1 cellular context compared by ENCODE assay signal in the genomic region with DNA sequence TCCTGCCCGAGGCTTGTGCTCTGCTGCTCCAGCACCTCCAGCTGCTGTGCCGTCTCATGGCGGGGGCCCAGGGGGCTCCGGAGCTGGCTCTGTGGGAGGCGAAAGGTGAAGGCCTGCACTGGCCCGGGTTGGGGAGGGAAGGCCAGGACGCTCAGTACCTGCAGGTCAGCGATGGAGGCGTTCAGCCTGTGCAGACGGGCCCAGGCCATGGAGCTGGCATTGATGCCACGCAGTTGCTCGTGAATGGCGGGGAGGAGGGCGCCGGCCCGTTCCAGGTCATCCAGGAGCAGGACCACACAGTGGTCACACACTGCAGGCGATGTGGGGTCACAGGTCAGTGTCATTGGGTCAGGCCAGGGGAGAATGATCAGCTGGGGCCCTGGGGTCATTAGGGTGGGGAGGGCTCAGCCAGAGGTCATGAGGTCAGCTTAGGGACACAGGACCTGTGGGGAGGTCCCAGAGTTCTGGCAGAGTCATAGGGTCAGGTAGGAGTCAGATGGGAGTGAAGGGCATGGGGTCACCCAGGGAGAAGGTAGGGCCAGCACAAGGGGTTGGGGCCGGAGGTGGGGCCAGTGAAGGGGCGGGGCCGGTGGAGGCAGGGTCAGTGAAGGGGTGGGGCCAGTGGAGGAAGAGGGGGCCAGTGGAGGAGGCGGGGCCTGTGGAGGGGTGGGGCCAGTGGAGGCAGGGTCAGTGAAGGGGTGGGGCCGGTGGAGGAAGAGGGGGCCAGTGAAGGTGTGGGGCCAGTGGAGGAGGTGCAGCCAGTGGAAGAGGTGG.
A peak's percentile ranks its signal among the peaks of the same experiment; 100 is the strongest.
TF ChIP-seq lines count a peak whose summit lies in the region.

No MANE protein-coding gene starts in this region.

TF ChIP-seq in HEK293, 187 proteins besides CTCF, POLR2A, EP300 and RAD21 (continued from another document and continues in another):
- TF ChIP-seq, protein P1, sequence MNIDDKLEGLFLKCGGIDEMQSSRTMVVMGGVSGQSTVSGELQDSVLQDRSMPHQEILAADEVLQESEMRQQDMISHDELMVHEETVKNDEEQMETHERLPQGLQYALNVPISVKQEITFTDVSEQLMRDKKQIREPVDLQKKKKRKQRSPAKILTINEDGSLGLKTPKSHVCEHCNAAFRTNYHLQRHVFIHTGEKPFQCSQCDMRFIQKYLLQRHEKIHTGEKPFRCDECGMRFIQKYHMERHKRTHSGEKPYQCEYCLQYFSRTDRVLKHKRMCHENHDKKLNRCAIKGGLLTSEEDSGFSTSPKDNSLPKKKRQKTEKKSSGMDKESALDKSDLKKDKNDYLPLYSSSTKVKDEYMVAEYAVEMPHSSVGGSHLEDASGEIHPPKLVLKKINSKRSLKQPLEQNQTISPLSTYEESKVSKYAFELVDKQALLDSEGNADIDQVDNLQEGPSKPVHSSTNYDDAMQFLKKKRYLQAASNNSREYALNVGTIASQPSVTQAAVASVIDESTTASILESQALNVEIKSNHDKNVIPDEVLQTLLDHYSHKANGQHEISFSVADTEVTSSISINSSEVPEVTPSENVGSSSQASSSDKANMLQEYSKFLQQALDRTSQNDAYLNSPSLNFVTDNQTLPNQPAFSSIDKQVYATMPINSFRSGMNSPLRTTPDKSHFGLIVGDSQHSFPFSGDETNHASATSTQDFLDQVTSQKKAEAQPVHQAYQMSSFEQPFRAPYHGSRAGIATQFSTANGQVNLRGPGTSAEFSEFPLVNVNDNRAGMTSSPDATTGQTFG (tag by site-specific recombination; IDR thresholded peaks at IDR 0.05; ENCODE audit: borderline replicate concordance): no peak
- TF ChIP-seq, protein P2, sequence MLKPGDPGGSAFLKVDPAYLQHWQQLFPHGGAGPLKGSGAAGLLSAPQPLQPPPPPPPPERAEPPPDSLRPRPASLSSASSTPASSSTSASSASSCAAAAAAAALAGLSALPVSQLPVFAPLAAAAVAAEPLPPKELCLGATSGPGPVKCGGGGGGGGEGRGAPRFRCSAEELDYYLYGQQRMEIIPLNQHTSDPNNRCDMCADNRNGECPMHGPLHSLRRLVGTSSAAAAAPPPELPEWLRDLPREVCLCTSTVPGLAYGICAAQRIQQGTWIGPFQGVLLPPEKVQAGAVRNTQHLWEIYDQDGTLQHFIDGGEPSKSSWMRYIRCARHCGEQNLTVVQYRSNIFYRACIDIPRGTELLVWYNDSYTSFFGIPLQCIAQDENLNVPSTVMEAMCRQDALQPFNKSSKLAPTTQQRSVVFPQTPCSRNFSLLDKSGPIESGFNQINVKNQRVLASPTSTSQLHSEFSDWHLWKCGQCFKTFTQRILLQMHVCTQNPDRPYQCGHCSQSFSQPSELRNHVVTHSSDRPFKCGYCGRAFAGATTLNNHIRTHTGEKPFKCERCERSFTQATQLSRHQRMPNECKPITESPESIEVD (tag by site-specific recombination; IDR thresholded peaks at IDR 0.05): no peak
- TF ChIP-seq, protein P3, sequence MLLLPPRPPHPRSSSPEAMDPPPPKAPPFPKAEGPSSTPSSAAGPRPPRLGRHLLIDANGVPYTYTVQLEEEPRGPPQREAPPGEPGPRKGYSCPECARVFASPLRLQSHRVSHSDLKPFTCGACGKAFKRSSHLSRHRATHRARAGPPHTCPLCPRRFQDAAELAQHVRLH (tag by site-specific recombination; IDR thresholded peaks at IDR 0.05): no peak
- no peak for TF ChIP-seq ZNF416 (tag by site-specific recombination; IDR thresholded peaks at IDR 0.05)
- no peak for TF ChIP-seq GFI1B (tag by site-specific recombination; IDR thresholded peaks at IDR 0.05)
- TF ChIP-seq ZNF350 (tag by site-specific recombination; IDR thresholded peaks at IDR 0.05): no peak
- no peak for TF ChIP-seq ZNF426 (tag by site-specific recombination; IDR thresholded peaks at IDR 0.05)
- TF ChIP-seq TCF7L2 (IDR thresholded peaks at IDR 0.05; ENCODE audit: borderline replicate concordance, low read depth, low read length): no peak
- no peak for TF ChIP-seq HOXC10 (CRISPR knock-in tag; IDR thresholded peaks at IDR 0.05)
- TF ChIP-seq ZBTB1 (tag by site-specific recombination; IDR thresholded peaks at IDR 0.05): no peak
- TF ChIP-seq ZNF555 (tag by site-specific recombination; conservative IDR thresholded peaks at IDR 0.05): no peak
- no peak for TF ChIP-seq ZNF423 (tag by site-specific recombination; IDR thresholded peaks at IDR 0.05)
- no peak for TF ChIP-seq SP3 (tag by site-specific recombination; IDR thresholded peaks at IDR 0.05)
- TF ChIP-seq ZNF645 (tag by site-specific recombination; IDR thresholded peaks at IDR 0.05): no peak
- TF ChIP-seq ZBTB6 (tag by site-specific recombination; IDR thresholded peaks at IDR 0.05): no peak; the same call in 1 of the 2 replicates
- peak; percentile 74 for TF ChIP-seq HIC1 (tag by site-specific recombination; IDR thresholded peaks at IDR 0.05)
- no peak for TF ChIP-seq PRDM10 (tag by site-specific recombination; IDR thresholded peaks at IDR 0.05)
- TF ChIP-seq ZNF16 (tag by site-specific recombination; IDR thresholded peaks at IDR 0.05; ENCODE audit: low read depth): no peak
- no peak for TF ChIP-seq YY2 (tag by site-specific recombination; IDR thresholded peaks at IDR 0.05)
- no peak for TF ChIP-seq ZNF548 (tag by site-specific recombination; IDR thresholded peaks at IDR 0.05)
- TF ChIP-seq GLIS2 (tag by site-specific recombination; IDR thresholded peaks at IDR 0.05): peak; percentile 34; the same call in 1 of the 2 replicates
- TF ChIP-seq PRDM1 (tag by site-specific recombination; IDR thresholded peaks at IDR 0.05): no peak
- no peak for TF ChIP-seq REPIN1 (tag by site-specific recombination; IDR thresholded peaks at IDR 0.05; ENCODE audit: low read depth)
- TF ChIP-seq ZNF394 (tag by site-specific recombination; IDR thresholded peaks at IDR 0.05; ENCODE audit: borderline replicate concordance): no peak
- TF ChIP-seq ZNF239 (tag by site-specific recombination; IDR thresholded peaks at IDR 0.05): no peak
- 0 out of 2 replicates have a peak, but pooled peaks have one; percentile 46 for TF ChIP-seq ZBTB7A (tag by site-specific recombination; IDR thresholded peaks at IDR 0.05; ENCODE audit: low read depth)
- no peak for TF ChIP-seq ZNF473 (tag by site-specific recombination; IDR thresholded peaks at IDR 0.05)
- TF ChIP-seq ZNF704 (tag by site-specific recombination; IDR thresholded peaks at IDR 0.05): no peak
- TF ChIP-seq ZNF184 (tag by site-specific recombination; IDR thresholded peaks at IDR 0.05): no peak
- TF ChIP-seq KLF9 (tag by site-specific recombination; IDR thresholded peaks at IDR 0.05; ENCODE audit: low read depth): peak; percentile 25; the same call in 1 of the 2 replicates
- no peak for TF ChIP-seq ZNF677 (tag by site-specific recombination; IDR thresholded peaks at IDR 0.05)
- no peak for TF ChIP-seq ZSCAN30 (tag by site-specific recombination; IDR thresholded peaks at IDR 0.05)
- no peak for TF ChIP-seq WT1 (tag by site-specific recombination; IDR thresholded peaks at IDR 0.05)
- no peak for TF ChIP-seq PBX3 (CRISPR knock-in tag; IDR thresholded peaks at IDR 0.05)
- TF ChIP-seq ZSCAN16 (tag by site-specific recombination; IDR thresholded peaks at IDR 0.05): no peak
- TF ChIP-seq BCL11B (tag by site-specific recombination; IDR thresholded peaks at IDR 0.05; ENCODE audit: low read depth): peak; percentile 92
